Comparison of ENCODE assay signal across 14 cellular contexts in genomic region chr11:109112748-109113378, GRCh38.
DNase-seq lines count a peak whose midpoint lies in the region; ATAC-seq, FAIRE-seq and TF ChIP-seq lines count a peak whose summit lies in the region.
"Had no signal": no experiment of that assay in that cellular context is flagged by ENCODE, and none has a peak within 500 bp of the region (broad histone marks: within the 10 kb centered on the region; RNA-seq: fewer than 3 reads in every experiment).

No MANE protein-coding gene starts in this region.

- H2AFZ ChIP-seq in SK-N-SH (ENCODE audit: low read depth): peak overlapping the region; percentile 67; the same call in 1 of the 2 replicates

- DNase-seq in NCI-H748 (lab: John Stamatoyannopoulos, UW; ENCODE audit: unreplicated experiment) (peak; percentile 48), NCI-H748 treated with DMSO at 0.1 percent for 48 hours (lab: John Stamatoyannopoulos, UW) (no peak), NCI-H2171 (lab: John Stamatoyannopoulos, UW) (peak; percentile 21), SK-N-SH (peak; percentile 63), pons (ENCODE audit: low spot score) (peak; percentile 40), GM19239 (ENCODE audit: insufficient read length, low spot score) (no peak), HT-29 (ENCODE audit: low spot score) (no peak)
- DNase-seq: activated naive CD4-positive, alpha-beta T cell treated with anti-CD3 and anti-CD28 coated beads for 36 hours; DND-41; islet precursor cell; mucosa of descending colon; testis had no signal

- FAIRE-seq in GM19239 (lab: Jason Lieb, UNC): no peak
- FAIRE-seq: K562 had no signal

- no peak for TF ChIP-seq CTCF in SK-N-SH (IDR thresholded peaks at IDR 0.05)

- no peaks in the 10 kb centered on the region for H4K20me1 ChIP-seq in SK-N-SH (ENCODE audit: insufficient read depth)

- no peak for TF ChIP-seq RAD21 in SK-N-SH (IDR thresholded peaks at IDR 0.05; ENCODE audit: low read length)

- no peaks in the 10 kb centered on the region for H3K36me3 ChIP-seq in SK-N-SH (replicated peaks in 1 of 2; ENCODE audit: control insufficient read depth in 1 of 2, insufficient read depth in 2 of 2, low read length in 1 of 2)

- ATAC-seq in HG03432 (IDR thresholded peaks at IDR 0.05; ENCODE audit: unreplicated experiment): no peak
- ATAC-seq: K562, mucosa of descending colon had no signal

- no peaks in the 10 kb centered on the region for H3K9me2 ChIP-seq in SK-N-SH

- H3K4me1 ChIP-seq in SK-N-SH (ENCODE audit: control insufficient read depth in 1 of 2, insufficient read depth in 2 of 2, low read depth in 1 of 2, low read length in 1 of 2): peaks cover 13 to 14% of the 10 kb centered on the region in 2 experiments; a peak in 3 of 4 replicates
- H3K4me1 ChIP-seq: testis had no signal

- TF ChIP-seq EP300 in SK-N-SH (IDR thresholded peaks at IDR 0.05; ENCODE audit: borderline replicate concordance in 1 of 2, low read depth in 1 of 2, low read length in 1 of 2): peak; percentile 29 to 30; a peak in 2 of 4 replicates

- peak overlapping the region; percentile 39; the same call in 1 of the 2 replicates for H3K4me2 ChIP-seq in SK-N-SH

- 12% methylated on average over 8 of the region's 8 CpGs for WGBS in SK-N-SH (ENCODE audit: low lambda C conversion rate)

- H3K9ac ChIP-seq in SK-N-SH: no peak overlapping the region

- POLR2A ChIA-PET in SK-N-SH (lab: Yijun Ruan, JAX): no interaction called here

- CTCF ChIA-PET in SK-N-SH (lab: Yijun Ruan, JAX): interaction anchor here (0.6 kb wide), 1 partner anchor 13 kb away, joined by 3 read pairs; no protein-coding TSS in a partner anchor

- H3F3A ChIP-seq in SK-N-SH (replicated peaks; ENCODE audit: insufficient read depth): no peaks in the 10 kb centered on the region

- no peaks in the 10 kb centered on the region for H3K79me2 ChIP-seq in SK-N-SH (ENCODE audit: insufficient read depth)

- no peak overlapping the region for H3K4me3 ChIP-seq in SK-N-SH (ENCODE audit: low read depth in 2 of 2, low read length in 1 of 2)
- H3K4me3 ChIP-seq: K562, mucosa of descending colon, testis had no signal

- H3K27ac ChIP-seq in SK-N-SH (ENCODE audit: low read depth in 2 of 2, low read length in 1 of 2): peak overlapping the region; percentile 10 to 62; a peak in 3 of 4 replicates
- H3K27ac ChIP-seq: testis had no signal

- H3K27me3 ChIP-seq in SK-N-SH (ENCODE audit: insufficient read depth): no peaks in the 10 kb centered on the region
- H3K27me3 ChIP-seq: testis had no signal

- no peaks in the 10 kb centered on the region for H3K9me3 ChIP-seq in SK-N-SH
- H3K9me3 ChIP-seq: mucosa of descending colon, testis had no signal

TF ChIP-seq in SK-N-SH, 30 proteins besides CTCF, POLR2A, EP300 and RAD21:
- TF ChIP-seq CHD2 (IDR thresholded peaks at IDR 0.05; ENCODE audit: low read length, partially characterized antibody) (no peak), TCF12 (IDR thresholded peaks at IDR 0.05) (peak; percentile 69; the same call in 1 of the 2 replicates), TEAD4 (IDR thresholded peaks at IDR 0.05; ENCODE audit: borderline replicate concordance, insufficient read depth) (no peak), PBX3 (IDR thresholded peaks at IDR 0.05) (peak; percentile 83), RCOR1 (IDR thresholded peaks at IDR 0.05; ENCODE audit: low read length) (peak; percentile 26; the same call in 1 of the 2 replicates), NFIC (IDR thresholded peaks at IDR 0.05; ENCODE audit: borderline replicate concordance) (peak; percentile 63; the same call in 1 of the 2 replicates), MAX (IDR thresholded peaks at IDR 0.05; ENCODE audit: low read depth) (0 out of 2 replicates have a peak, but pooled peaks have one; percentile 9)
TF ChIP-seq in SK-N-SH: peak in this region for 5.

Comparison
In these comparisons a context has a peak if more than half of its experiments do, and no peak if none do; other contexts are left out.
1. DNase-seq: peak in NCI-H748 (single experiment), NCI-H2171 (single experiment), SK-N-SH (single experiment) and pons (single experiment); none in NCI-H748 treated with DMSO at 0.1 percent for 48 hours (single experiment), GM19239 (single experiment) and HT-29 (single experiment).